15 cellular contexts compared by ENCODE assay signal in the genomic region with DNA sequence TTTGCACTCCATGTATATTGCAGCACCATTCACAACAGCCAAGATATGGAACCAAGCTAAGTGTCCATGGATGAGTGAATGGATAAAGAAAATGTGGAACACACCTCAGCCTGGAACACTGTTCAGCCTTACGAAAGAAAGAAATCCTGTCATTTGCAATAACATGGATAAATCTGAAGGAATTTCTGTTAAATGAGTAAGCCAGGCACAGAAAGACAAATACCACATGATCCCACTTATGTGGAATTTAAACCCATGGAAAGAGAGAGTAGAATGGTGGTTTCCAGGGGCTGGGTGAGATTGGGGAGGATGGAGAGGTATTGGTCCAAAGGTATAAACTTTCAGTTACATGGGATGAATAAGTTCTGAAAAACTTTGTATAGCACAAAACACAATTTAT.
DNase-seq lines count a peak whose midpoint lies in the region; ATAC-seq lines count a peak whose summit lies in the region.
"Had no signal": no experiment of that assay in that cellular context is flagged by ENCODE, and none has a peak within 500 bp of the region (broad histone marks: within the 10 kb centered on the region; RNA-seq: fewer than 3 reads in every experiment).

No MANE protein-coding gene starts in this region.

- no peak overlapping the region for H3K9ac ChIP-seq in adipocyte (ENCODE audit: low read length)
- H3K9ac ChIP-seq: BLaER1, GM23248 had no signal

- no peak for ATAC-seq in HG02798 (IDR thresholded peaks at IDR 0.05; ENCODE audit: poor library complexity, unreplicated experiment)
- ATAC-seq: K562 had no signal

- no peaks in the 10 kb centered on the region for H3K27me3 ChIP-seq in adipocyte (replicated peaks; ENCODE audit: control insufficient read depth, insufficient read depth, low read length)
- H3K27me3 ChIP-seq: BLaER1 had no signal

- no peak overlapping the region for H3K4me3 ChIP-seq in adipocyte (ENCODE audit: low read length)
- H3K4me3 ChIP-seq: BLaER1, GM23248, K562 had no signal

- DNase-seq in HCEC 1CT: peak; percentile 52
- peak; percentile 58 for DNase-seq in adipocyte (ENCODE audit: low read depth)
- peak; percentile 17 for DNase-seq in fibroblast of gingiva (ENCODE audit: low read depth)
- peak; percentile 71 for DNase-seq in renal cortical epithelial cell (ENCODE audit: low read depth)
- no peak for DNase-seq in DMS79 (lab: John Stamatoyannopoulos, UW)
- no peak for DNase-seq in germinal center (ENCODE audit: low spot score)
- DNase-seq in caudate nucleus (lab: John Stamatoyannopoulos, UW): no peak
- DNase-seq: GDM1, GM23248, NCI-H1092, NCI-H1694, NCI-H446 had no signal

- H3K9me3 ChIP-seq in adipocyte (ENCODE audit: control insufficient read depth, low read length): no peaks in the 10 kb centered on the region
- H3K9me3 ChIP-seq: BLaER1 had no signal

- no peak overlapping the region for H3K27ac ChIP-seq in caudate nucleus (ENCODE audit: low read depth, low read length)
- H3K27ac ChIP-seq: BLaER1, GM23248 had no signal

- no peaks in the 10 kb centered on the region for H3K36me3 ChIP-seq in adipocyte (ENCODE audit: control insufficient read depth, insufficient read depth, low read length, severe bottlenecking)
- H3K36me3 ChIP-seq: BLaER1 had no signal

- no peaks in the 10 kb centered on the region for H3K4me1 ChIP-seq in adipocyte (ENCODE audit: control insufficient read depth, insufficient read depth, low read length)
- H3K4me1 ChIP-seq: BLaER1 had no signal

Comparison
In these comparisons a context has a peak if more than half of its experiments do, and no peak if none do; other contexts are left out.
1. DNase-seq: peak in HCEC 1CT (single experiment), adipocyte (single experiment), fibroblast of gingiva (single experiment) and renal cortical epithelial cell (single experiment); none in DMS79 (single experiment), germinal center (single experiment) and caudate nucleus (0 of 61).